Comparison of ENCODE assay signal across 9 cellular contexts in genomic region chr13:32045963-32046785, GRCh38. TPM values are rescaled to one million over a fixed set of nuclear protein-coding genes. Genes with fewer than 3 reads are reported as not detected.
A peak's percentile ranks its signal among the peaks of the same experiment; 100 is the strongest.
DNase-seq lines count a peak whose midpoint lies in the region; ATAC-seq, FAIRE-seq and TF ChIP-seq lines count a peak whose summit lies in the region.
"Had no signal": no experiment of that assay in that cellular context is flagged by ENCODE, and none has a peak within 500 bp of the region (broad histone marks: within the 10 kb centered on the region; RNA-seq: fewer than 3 reads in every experiment).

No MANE protein-coding gene starts in this region.

- RAD21 ChIA-PET in GM12878 (lab: Charles Lee; ENCODE audit: unreplicated experiment) = no interaction called here

- H3K4me2 ChIP-seq in GM12878 (ENCODE audit: control insufficient read depth, insufficient read depth) = no peak overlapping the region

- in situ Hi-C loops in GM12878 (cut with MboI) (no loop called here), GM13977 (cut with MboI; ENCODE audit: low pct_unique_long_range_greater_than_20kb, low sequenced_read_pairs, unreplicated experiment) (no loop called here)

- WGBS in GM12878 (ENCODE audit: insufficient coverage, insufficient replicate concordance, low lambda C conversion rate, missing lambda C conversion rate) = 69% methylated on average over 4 of the region's 4 CpGs

- no TSS peak for BruUV-seq in GM12878 (replicated peaks; lab: Mats Ljungman, UMichigan)

- TF ChIP-seq EP300 in GM12878 (IDR thresholded peaks at IDR 0.05; ENCODE audit: borderline replicate concordance in 1 of 2, control insufficient read depth in 1 of 2, low read depth in 2 of 2, low read length in 2 of 2) = no peak

- peak overlapping the region; percentile 66 for H2AFZ ChIP-seq in GM12878 (ENCODE audit: control insufficient read depth, low read depth, low read length)

- TF ChIP-seq CTCF in GM12878 (IDR thresholded peaks at IDR 0.05 in 2 of 3, conservative IDR thresholded peaks at IDR 0.05 in 1 of 3; ENCODE audit: control insufficient read depth in 2 of 3, extremely low read depth in 1 of 3, insufficient read depth in 1 of 3, low read depth in 3 of 3, low read length in 3 of 3) (no peak), GM13977 (IDR thresholded peaks at IDR 0.05; ENCODE audit: extremely low read depth, insufficient read depth, missing control alignments) (no peak)

- no peak for FAIRE-seq in GM12878 (lab: Jason Lieb, UNC)
- FAIRE-seq: endometrium had no signal

- peaks cover 4% of the 10 kb centered on the region for H3K4me1 ChIP-seq in GM12878 (ENCODE audit: control insufficient read depth, insufficient read depth, low read length)

- peak; percentile 52 for ATAC-seq in GM12878
- peak; percentile 75 for ATAC-seq in left lobe of liver
- no peak for ATAC-seq in GM18868 (IDR thresholded peaks at IDR 0.05; ENCODE audit: unreplicated experiment)
- ATAC-seq in HG03521 (IDR thresholded peaks at IDR 0.05; ENCODE audit: unreplicated experiment) = no peak

- no peaks in the 10 kb centered on the region for H3K79me2 ChIP-seq in GM12878 (ENCODE audit: control insufficient read depth, insufficient read depth, low read length)

- no peaks in the 10 kb centered on the region for H3K27me3 ChIP-seq in GM12878 (replicated peaks in 1 of 2; ENCODE audit: control insufficient read depth in 2 of 2, insufficient read depth in 2 of 2, low read length in 1 of 2)

- intact Hi-C loops in GM12878 (cut with micrococcal nuclease; ENCODE audit: unreplicated experiment) = no loop called here

- DNase-seq in DMS79 treated with DMSO at 0.1 percent for 48 hours (lab: John Stamatoyannopoulos, UW) = peak; percentile 31
- DNase-seq in NCI-H2029 (lab: John Stamatoyannopoulos, UW) = peak; percentile 73
- DNase-seq in GM12878 (ENCODE audit: low read depth, low spot score) = no peak
- DNase-seq in left lobe of liver (ENCODE audit: low spot score) = no peak
- no peak for DNase-seq in GM13977 (ENCODE audit: low spot score)
- no peak for DNase-seq in HCEC 1CT

- H3K9me3 ChIP-seq in GM12878 (replicated peaks; ENCODE audit: control insufficient read depth, insufficient read depth, low read length) = no peaks in the 10 kb centered on the region

- TF ChIP-seq POLR2A in GM12878 (IDR thresholded peaks at IDR 0.05; ENCODE audit: low read depth, low read length) = no peak

- CTCF ChIA-PET in GM12878 (lab: Yijun Ruan, JAX) = interaction anchor here (0.5 to 1.3 kb wide), 3 partner anchors 118 to 141 kb away, joined by 3 read pairs; no protein-coding TSS in a partner anchor

- POLR2A ChIA-PET in GM12878 (lab: Charles Lee) = no interaction called here

- TF ChIP-seq RAD21 in GM12878 (IDR thresholded peaks at IDR 0.05; ENCODE audit: insufficient read depth, low read depth, low read length) = no peak

- H3K27ac ChIP-seq in GM12878 (ENCODE audit: control insufficient read depth, insufficient read depth) = no peak overlapping the region

- no peaks in the 10 kb centered on the region for H4K20me1 ChIP-seq in GM12878 (ENCODE audit: control insufficient read depth, insufficient read depth)

- H3K9ac ChIP-seq in GM12878 (ENCODE audit: control insufficient read depth, insufficient read depth, low read length) = no peak overlapping the region

- no peaks in the 10 kb centered on the region for H3K36me3 ChIP-seq in GM12878 (ENCODE audit: control insufficient read depth in 2 of 2, insufficient read depth in 2 of 2, low read length in 1 of 2)

- SMC1A ChIA-PET in GM12878 (lab: Charles Lee; ENCODE audit: uncharacterized antibody, unreplicated experiment) = interaction anchor here (0.8 to 1.2 kb wide), 3 partner anchors 15 to 136 kb away, joined by 3 read pairs; partner anchors contain the start of gene FRY

- no peak overlapping the region for H3K4me3 ChIP-seq in GM12878

TF ChIP-seq in GM12878, 131 proteins besides CTCF, POLR2A, EP300 and RAD21:
- TF ChIP-seq RUNX3 (IDR thresholded peaks at IDR 0.05; ENCODE audit: low read length) (no peak), NFIC (IDR thresholded peaks at IDR 0.05; ENCODE audit: low read depth, low read length) (0 out of 2 replicates have a peak, but pooled peaks have one; percentile 22), TCF7 (IDR thresholded peaks at IDR 0.05; ENCODE audit: borderline replicate concordance) (peak; percentile 73; the same call in 1 of the 2 replicates), RB1 (IDR thresholded peaks at IDR 0.05; ENCODE audit: borderline replicate concordance) (no peak), RAD51 (IDR thresholded peaks at IDR 0.05) (peak; percentile 82), CEBPB (IDR thresholded peaks at IDR 0.05; ENCODE audit: borderline replicate concordance in 1 of 2, low read depth in 2 of 2, low read length in 2 of 2) (peak in 1 of 2 experiments; percentile 51; a peak in 1 of 4 replicates)
TF ChIP-seq in GM12878: peak in this region for 4.

RNA-seq across cellular contexts. Expression of gene FRY, which starts 14.6 kb away (rescaled TPM):
- 11.0 and 11.5 TPM in 2 replicates for total RNA-seq in GM12878 (2013; cell fraction: nucleolus; rRNA removed)
- total RNA-seq in GM12878 (2014; rRNA removed) = 0.28 and 1.1 TPM in 2 replicates
- 0.46 and 0.63 TPM in 2 replicates for total RNA-seq in GM12878 (2014; rRNA removed; fragmentation: Illumina TruSeq; extraction: Trizol)
- total RNA-seq in GM12878 (2021) = 0.93 and 1.0 TPM in 2 replicates
- 0.49 TPM for polyA plus RNA-seq in GM12878 (2011; ENCODE audit: low read depth)
- polyA plus RNA-seq in GM12878 (2011; rRNA removed) = 1.0 and 1.1 TPM in 2 replicates
- 1.2 and 1.4 TPM in 2 replicates for polyA plus RNA-seq in GM12878 (2011; cell fraction: cytosol; rRNA removed)
- polyA plus RNA-seq in GM12878 (2011; cell fraction: nucleus; rRNA removed) = 3.2 and 4.2 TPM in 2 replicates
- polyA plus RNA-seq in GM12878 (2012) = 0.37 and 0.74 TPM in 2 replicates
- polyA plus RNA-seq in GM12878 (2014; fragmentation: Illumina TruSeq; extraction: Trizol) = 0.28 and 1.1 TPM in 2 replicates
- under 1 TPM; 0.18 to 0.31 TPM for polyA plus RNA-seq in GM12878 (2014; fragmentation: Nextera tagmentation; extraction: Ambion mirVana)
- polyA plus RNA-seq in GM12878 (2014; rRNA removed) = 0.20 and 1.4 TPM in 2 replicates
- under 1 TPM; 0.23 to 0.27 TPM for polyA plus RNA-seq in GM12878 (2016; fragmentation: Nextera tagmentation; extraction: Ambion mirVana)
- polyA minus RNA-seq in GM12878 (2011; rRNA and poly(A)+ RNA removed) = 4.1 and 6.7 TPM in 2 replicates
- polyA minus RNA-seq in GM12878 (2011; cell fraction: cytosol; rRNA and poly(A)+ RNA removed) = 1.7 and 3.5 TPM in 2 replicates
- 6.0 and 8.2 TPM in 2 replicates for polyA minus RNA-seq in GM12878 (2011; cell fraction: nucleus; rRNA and poly(A)+ RNA removed)
- 15.1 TPM for total RNA-seq in left lobe of liver

Comparison
In these comparisons a context has a peak if more than half of its experiments do, and no peak if none do; other contexts are left out.
1. DNase-seq: peak in DMS79 treated with DMSO at 0.1 percent for 48 hours (single experiment) and NCI-H2029 (single experiment); none in GM12878 (single experiment), left lobe of liver (single experiment), GM13977 (single experiment) and HCEC 1CT (single experiment).
2. ATAC-seq: peak in GM12878 (single experiment) and left lobe of liver (single experiment); none in GM18868 (single experiment) and HG03521 (single experiment).